ENCODE assay signal across 8 cellular contexts in the genomic region with DNA sequence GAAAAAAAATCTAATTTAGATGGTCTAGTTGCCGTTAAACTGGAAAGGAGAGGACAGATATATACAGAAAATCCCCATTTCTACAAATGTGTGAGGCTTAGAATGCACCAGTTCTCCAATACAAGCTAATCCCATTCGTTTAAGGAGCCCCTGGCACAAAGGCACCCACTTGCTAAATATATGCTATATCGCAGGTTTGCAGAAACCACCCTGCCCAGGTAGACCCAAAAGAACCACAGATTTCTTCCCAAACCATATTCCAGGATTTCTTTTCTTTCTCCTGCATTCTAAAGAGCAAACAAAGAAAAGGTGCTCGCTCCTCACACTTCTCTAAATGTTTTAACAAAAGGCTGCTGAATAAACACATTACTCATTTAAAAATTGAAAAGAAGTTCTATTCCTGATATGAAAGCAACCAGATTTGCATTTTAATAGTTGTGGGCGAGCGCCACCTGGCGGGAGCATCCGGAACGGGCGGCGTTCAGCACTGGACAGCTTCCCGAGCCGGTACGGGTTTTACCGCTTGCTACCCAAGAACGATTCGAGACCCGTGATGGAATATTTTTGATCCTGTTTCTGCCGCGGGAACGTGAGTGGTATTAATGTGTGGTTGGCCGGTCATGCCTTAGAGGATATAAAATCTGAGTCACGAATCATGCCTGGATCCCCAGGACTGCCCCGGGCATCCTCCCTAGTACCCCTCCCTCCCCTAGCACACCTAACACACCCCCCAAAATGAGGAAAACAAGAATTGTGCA. TPM values are rescaled to one million over a fixed set of nuclear protein-coding genes. Genes with fewer than 3 reads are reported as not detected.
A peak's percentile ranks its signal among the peaks of the same experiment; 100 is the strongest.
DNase-seq lines count a peak whose midpoint lies in the region; ATAC-seq and FAIRE-seq lines count a peak whose summit lies in the region.

No MANE protein-coding gene starts in this region.

- H3K9me3 Mint-ChIP-seq in activated CD8-positive, alpha-beta T cell treated with anti-CD3 and anti-CD28 coated beads, Interleukin-2, amount 10 ng/mL, durations not matched to agents 7 days and 5 days (ENCODE audit: insufficient read depth): no peaks in the 10 kb centered on the region
- H3K9me3 Mint-ChIP-seq in memory B cell: peaks cover 1% of the 10 kb centered on the region

- POLR2A ChIA-PET in activated CD8-positive, alpha-beta T cell treated with anti-CD3 and anti-CD28 coated beads, Interleukin-2, amount 10 ng/mL, durations not matched to agents 7 days and 5 days (lab: Charles Lee): no interaction called here

- H3K36me3 Mint-ChIP-seq in activated CD8-positive, alpha-beta T cell treated with anti-CD3 and anti-CD28 coated beads, Interleukin-2, amount 10 ng/mL, durations not matched to agents 7 days and 5 days (ENCODE audit: low read depth): no peaks in the 10 kb centered on the region
- H3K36me3 Mint-ChIP-seq in memory B cell: no peaks in the 10 kb centered on the region

- H3K4me3 Mint-ChIP-seq in activated CD8-positive, alpha-beta T cell treated with anti-CD3 and anti-CD28 coated beads, Interleukin-2, amount 10 ng/mL, durations not matched to agents 7 days and 5 days: no peak overlapping the region
- H3K4me3 Mint-ChIP-seq in memory B cell: no peak overlapping the region

- peak; percentile 60 for FAIRE-seq in endometrium (lab: Jason Lieb, UNC)

- CTCF ChIA-PET in activated CD8-positive, alpha-beta T cell treated with anti-CD3 and anti-CD28 coated beads, Interleukin-2, amount 10 ng/mL, durations not matched to agents 7 days and 5 days (lab: Charles Lee): interaction anchor here (0.7 to 2.7 kb wide), 4 partner anchors 11 to 1489 kb away, joined by 3 to 9 read pairs (median 4); no protein-coding TSS in a partner anchor

- DNase-seq in C1 segment of cervical spinal cord (lab: John Stamatoyannopoulos, UW) (peak in 13 of 14 donors; percentile 1 to 79 (median 34)), H4 (ENCODE audit: low spot score) (peak; percentile 6), NCI-H526 treated with DMSO at 0.1 percent for 48 hours (lab: John Stamatoyannopoulos, UW) (peak; percentile 92), memory B cell (ENCODE audit: low spot score in 2 of 2) (peak; percentile 37 to 39)
- DNase-seq in activated CD8-positive, alpha-beta T cell treated with anti-CD3 and anti-CD28 coated beads, Interleukin-2, amount 10 ng/mL, durations not matched to agents 7 days and 5 days: peak; percentile 78
- peak; percentile 37 for DNase-seq in stimulated activated CD8-positive, alpha-beta memory T cell treated with anti-CD3 and anti-CD28 coated beads, Interleukin-4, amount 100 ng/mL, for 24 hours (ENCODE audit: low read depth)

- H3K27me3 Mint-ChIP-seq in activated CD8-positive, alpha-beta T cell treated with anti-CD3 and anti-CD28 coated beads, Interleukin-2, amount 10 ng/mL, durations not matched to agents 7 days and 5 days (ENCODE audit: low read depth): peaks cover 31% of the 10 kb centered on the region
- H3K27me3 Mint-ChIP-seq in memory B cell: peaks cover 27% of the 10 kb centered on the region

- peaks cover 3% of the 10 kb centered on the region for H3K4me1 Mint-ChIP-seq in activated CD8-positive, alpha-beta T cell treated with anti-CD3 and anti-CD28 coated beads, Interleukin-2, amount 10 ng/mL, durations not matched to agents 7 days and 5 days (ENCODE audit: low read depth)
- peaks cover 7% of the 10 kb centered on the region for H3K4me1 Mint-ChIP-seq in memory B cell

- H3K27ac Mint-ChIP-seq in activated CD8-positive, alpha-beta T cell treated with anti-CD3 and anti-CD28 coated beads, Interleukin-2, amount 10 ng/mL, durations not matched to agents 7 days and 5 days: no peak overlapping the region
- H3K27ac Mint-ChIP-seq in memory B cell: no peak overlapping the region

- ATAC-seq in activated CD8-positive, alpha-beta T cell treated with anti-CD3 and anti-CD28 coated beads, Interleukin-2, amount 10 ng/mL, durations not matched to agents 7 days and 5 days: peak; percentile 47
- no peak for ATAC-seq in memory B cell (ENCODE audit: low read depth)
- ATAC-seq in HG03469 (IDR thresholded peaks at IDR 0.05; ENCODE audit: unreplicated experiment): no peak

RNA-seq across cellular contexts. Expression of a gene that starts 2.1 kb away (rescaled TPM):
- not detected in 2 replicates for total RNA-seq in H4 (2014; rRNA removed; shearing (Covaris generic))
- total RNA-seq in activated CD8-positive, alpha-beta T cell treated with anti-CD3 and anti-CD28 coated beads, Interleukin-2, amount 10 ng/mL, durations not matched to agents 7 days and 5 days: not detected

Comparison
In these comparisons a context has a peak if more than half of its experiments do, and no peak if none do; other contexts are left out.
1. DNase-seq: peak in every context shown above with its lines; median percentile 92 in NCI-H526 treated with DMSO at 0.1 percent for 48 hours; 78 in activated CD8-positive, alpha-beta T cell treated with anti-CD3 and anti-CD28 coated beads, Interleukin-2, amount 10 ng/mL, durations not matched to agents 7 days and 5 days; 38 in memory B cell; 37 in stimulated activated CD8-positive, alpha-beta memory T cell treated with anti-CD3 and anti-CD28 coated beads, Interleukin-4, amount 100 ng/mL, for 24 hours; 34 in C1 segment of cervical spinal cord; 6 in H4.